Comparison of ENCODE assay signal across 15 cellular contexts in genomic region chr3:23368731-23369130, GRCh38.
DNase-seq lines count a peak whose midpoint lies in the region; TF ChIP-seq lines count a peak whose summit lies in the region.
"Had no signal": no experiment of that assay in that cellular context is flagged by ENCODE, and none has a peak within 500 bp of the region (broad histone marks: within the 10 kb centered on the region; RNA-seq: fewer than 3 reads in every experiment).

No MANE protein-coding gene starts in this region.

- no peak overlapping the region for H3K4ac ChIP-seq in neuronal stem cell (ENCODE audit: low read length)

- no peak overlapping the region for H2BK120ac ChIP-seq in neuronal stem cell (ENCODE audit: low read depth, low read length)

- in situ Hi-C loops in astrocyte of the spinal cord (cut with HindIII; ENCODE audit: low sequenced_read_pairs): no loop called here

- H3K14ac ChIP-seq in neuronal stem cell (ENCODE audit: low read length): no peak overlapping the region

- peaks cover 2 to 3% of the 10 kb centered on the region in 2 donors for H3K4me1 ChIP-seq in neuronal stem cell (ENCODE audit: control insufficient read depth in 2 of 2, insufficient read depth in 1 of 2, low read depth in 1 of 2, low read length in 2 of 2)
- H3K4me1 ChIP-seq: Caco-2 had no signal

- H3K27ac ChIP-seq in neuronal stem cell (replicated peaks; ENCODE audit: low read length) (no peak overlapping the region), dorsolateral prefrontal cortex (no peak overlapping the region)
- H3K27ac ChIP-seq: BLaER1 had no signal

- H3K4me3 ChIP-seq in astrocyte of the spinal cord (ENCODE audit: low read depth, low read length) (no peak overlapping the region), neuronal stem cell (ENCODE audit: low read length in 2 of 2) (no peak overlapping the region), dorsolateral prefrontal cortex (no peak overlapping the region)
- H3K4me3 ChIP-seq: BLaER1, GM23338 had no signal

- no peaks in the 10 kb centered on the region for H3K9me3 ChIP-seq in neuronal stem cell (replicated peaks in 1 of 2; ENCODE audit: control insufficient read depth in 2 of 2, insufficient read depth in 1 of 2, low read depth in 1 of 2, low read length in 2 of 2)
- H3K9me3 ChIP-seq: Caco-2 had no signal

- no peak overlapping the region for H2AK5ac ChIP-seq in neuronal stem cell (ENCODE audit: low read depth, low read length)

- no peaks in the 10 kb centered on the region for H3K36me3 ChIP-seq in neuronal stem cell (replicated peaks in 1 of 2; ENCODE audit: control insufficient read depth in 2 of 2, insufficient read depth in 2 of 2, low read length in 2 of 2)
- H3K36me3 ChIP-seq: BLaER1 had no signal

- H3K23ac ChIP-seq in neuronal stem cell (ENCODE audit: low read depth, low read length, poor library complexity): no peak overlapping the region

- TF ChIP-seq CTCF in astrocyte of the spinal cord (IDR thresholded peaks at IDR 0.05; ENCODE audit: low read depth, low read length) (no peak), dorsolateral prefrontal cortex (IDR thresholded peaks at IDR 0.05 in 54 of 56, conservative IDR thresholded peaks at IDR 0.05 in 2 of 56; ENCODE audit: low read depth in 1 of 56, partially characterized antibody in 56 of 56) (no peak)

- no peak overlapping the region for H4K8ac ChIP-seq in neuronal stem cell (ENCODE audit: low read depth, low read length)

- H3K9ac ChIP-seq in neuronal stem cell (ENCODE audit: low read depth, low read length, poor library complexity): no peak overlapping the region
- H3K9ac ChIP-seq: BLaER1 had no signal

- no peak overlapping the region for H2BK5ac ChIP-seq in neuronal stem cell (ENCODE audit: low read length)

- DNase-seq in EH (ENCODE audit: low read depth) (peak; percentile 28), astrocyte of the spinal cord (ENCODE audit: low read depth, low spot score) (peak; percentile 12), fibroblast of peridontal ligament (ENCODE audit: extremely low read depth) (peak; percentile 83), neuronal stem cell (ENCODE audit: low spot score) (no peak), dorsolateral prefrontal cortex (no peak), DMS 273 treated with DMSO at 0.1 percent for 48 hours (lab: John Stamatoyannopoulos, UW) (no peak)
- DNase-seq in stimulated activated CD8-positive, alpha-beta memory T cell treated with anti-CD3 and anti-CD28 coated beads, Interleukin-4, amount 100 ng/mL, for 48 hours: no peak
- DNase-seq: Caco-2; CD8-positive, alpha-beta memory T cell; DMS53; EL; H9; HFFc6 had no signal

- H3K18ac ChIP-seq in neuronal stem cell (ENCODE audit: low read length): no peak overlapping the region

- H2AFZ ChIP-seq in neuronal stem cell (ENCODE audit: low read length): no peak overlapping the region
- H2AFZ ChIP-seq: GM23338 had no signal

- no peak overlapping the region for H3K4me2 ChIP-seq in neuronal stem cell (ENCODE audit: insufficient read depth, low read length, poor library complexity, severe bottlenecking)
- H3K4me2 ChIP-seq: GM23338 had no signal

- no peak overlapping the region for H4K91ac ChIP-seq in neuronal stem cell (ENCODE audit: low read depth, low read length, poor library complexity)

- H3K79me1 ChIP-seq in neuronal stem cell (ENCODE audit: low read depth, low read length): no peaks in the 10 kb centered on the region

- intact Hi-C loops in dorsolateral prefrontal cortex (cut with DNase I): no loop called here

- no peak overlapping the region for H2BK12ac ChIP-seq in neuronal stem cell (ENCODE audit: low read length)

- H3K27me3 ChIP-seq in neuronal stem cell (ENCODE audit: control insufficient read depth in 3 of 3, insufficient read depth in 3 of 3, low read depth in 1 of 3, low read length in 3 of 3) (no peaks in the 10 kb centered on the region), dorsolateral prefrontal cortex (no peaks in the 10 kb centered on the region)
- H3K27me3 ChIP-seq: BLaER1 had no signal

- no CpG with 5 or more reads among the region's 1 CpG for WGBS in neuronal stem cell (ENCODE audit: extremely low coverage in 2 of 2, insufficient read length in 2 of 2, insufficient replicate concordance in 1 of 2), 2 donors

- H2BK15ac ChIP-seq in neuronal stem cell (ENCODE audit: low read length): no peak overlapping the region

Comparison
In these comparisons a context has a peak if more than half of its experiments do, and no peak if none do; other contexts are left out.
1. DNase-seq: peak in EH (single experiment), astrocyte of the spinal cord (single experiment) and fibroblast of peridontal ligament (single experiment); none in neuronal stem cell (single experiment), dorsolateral prefrontal cortex (0 of 10), DMS 273 treated with DMSO at 0.1 percent for 48 hours (single experiment) and stimulated activated CD8-positive, alpha-beta memory T cell treated with anti-CD3 and anti-CD28 coated beads, Interleukin-4, amount 100 ng/mL, for 48 hours (single experiment).